ENCODE assay signal across 1 cellular context in genomic region chr6:33812669-33813068, GRCh38.
TF ChIP-seq lines count a peak whose summit lies in the region.

No MANE protein-coding gene starts in this region.

TF ChIP-seq in HepG2, 621 proteins besides CTCF, POLR2A, EP300 and RAD21 (continued from another document):
- TF ChIP-seq ARID5B (CRISPR knock-in tag; IDR thresholded peaks at IDR 0.05) = peak; percentile 58; the same call in 1 of the 2 replicates
- no peak for TF ChIP-seq JUND (CRISPR knock-in tag; IDR thresholded peaks at IDR 0.05)
- peak; percentile 87; the same call in 1 of the 2 replicates for TF ChIP-seq KDM5B (CRISPR knock-in tag; IDR thresholded peaks at IDR 0.05; ENCODE audit: borderline replicate concordance)
- TF ChIP-seq HOXA9 (CRISPR knock-in tag; IDR thresholded peaks at IDR 0.05; ENCODE audit: borderline replicate concordance) = no peak; the same call in 1 of the 2 replicates
- TF ChIP-seq ZBTB2 (CRISPR knock-in tag; IDR thresholded peaks at IDR 0.05; ENCODE audit: low read depth) = peak; percentile 52; the same call in 1 of the 2 replicates
- TF ChIP-seq ZNF7 (CRISPR knock-in tag; IDR thresholded peaks at IDR 0.05) = peak; percentile 56; the same call in 1 of the 2 replicates
- no peak for TF ChIP-seq RCOR2 (CRISPR knock-in tag; IDR thresholded peaks at IDR 0.05)
- no peak for TF ChIP-seq SETDB1 (CRISPR knock-in tag; IDR thresholded peaks at IDR 0.05; ENCODE audit: borderline replicate concordance)
- peak; percentile 61; the same call in 1 of the 2 replicates for TF ChIP-seq ZSCAN21 (CRISPR knock-in tag; IDR thresholded peaks at IDR 0.05; ENCODE audit: borderline replicate concordance)
- TF ChIP-seq ZBTB43 (CRISPR knock-in tag; conservative IDR thresholded peaks at IDR 0.05) = peak; percentile 86
- TF ChIP-seq ZNF556 (CRISPR knock-in tag; IDR thresholded peaks at IDR 0.05; ENCODE audit: borderline replicate concordance) = 0 out of 2 replicates have a peak, but pooled peaks have one; percentile 50
- TF ChIP-seq ZNF121 (CRISPR knock-in tag; IDR thresholded peaks at IDR 0.05) = no peak
- peak; percentile 38; the same call in 1 of the 2 replicates for TF ChIP-seq KDM3A (CRISPR knock-in tag; IDR thresholded peaks at IDR 0.05; ENCODE audit: low read depth)
- no peak for TF ChIP-seq CENPX (CRISPR knock-in tag; IDR thresholded peaks at IDR 0.05)
- peak; percentile 54; the same call in 1 of the 2 replicates for TF ChIP-seq FOXA3 (CRISPR knock-in tag; IDR thresholded peaks at IDR 0.05)
- TF ChIP-seq ZNF607 (CRISPR knock-in tag; IDR thresholded peaks at IDR 0.05; ENCODE audit: borderline replicate concordance) = peak; percentile 86
- TF ChIP-seq ZNF530 (CRISPR knock-in tag; IDR thresholded peaks at IDR 0.05; ENCODE audit: low read depth) = no peak
- TF ChIP-seq PREB (CRISPR knock-in tag; IDR thresholded peaks at IDR 0.05) = no peak
- TF ChIP-seq SOX6 (IDR thresholded peaks at IDR 0.05) = no peak
- no peak for TF ChIP-seq SOX6 (CRISPR knock-in tag; IDR thresholded peaks at IDR 0.05)
- TF ChIP-seq SIX4 (CRISPR knock-in tag; IDR thresholded peaks at IDR 0.05) = 0 out of 2 replicates have a peak, but pooled peaks have one; percentile 72
- no peak for TF ChIP-seq TAF1 (CRISPR knock-in tag; IDR thresholded peaks at IDR 0.05)
- no peak for TF ChIP-seq NONO (IDR thresholded peaks at IDR 0.05)
- TF ChIP-seq NONO (CRISPR knock-in tag; conservative IDR thresholded peaks at IDR 0.05) = no peak
- no peak for TF ChIP-seq ZBTB7A (CRISPR knock-in tag; IDR thresholded peaks at IDR 0.05)
- TF ChIP-seq SP4 (CRISPR knock-in tag; IDR thresholded peaks at IDR 0.05) = peak; percentile 52; the same call in 1 of the 2 replicates
- no peak for TF ChIP-seq SSRP1 (CRISPR knock-in tag; IDR thresholded peaks at IDR 0.05)
- TF ChIP-seq HNRNPH1 (optimal IDR thresholded peaks at IDR 0.05; ENCODE audit: low read depth, low read length) = no peak
- TF ChIP-seq ZSCAN12 (CRISPR knock-in tag; IDR thresholded peaks at IDR 0.05) = peak; percentile 88
- TF ChIP-seq ZNF224 (CRISPR knock-in tag; IDR thresholded peaks at IDR 0.05) = no peak
- TF ChIP-seq ZNF549 (CRISPR knock-in tag; IDR thresholded peaks at IDR 0.05) = no peak
- peak; percentile 94 for TF ChIP-seq HMGXB3 (CRISPR knock-in tag; IDR thresholded peaks at IDR 0.05; ENCODE audit: borderline replicate concordance)
- TF ChIP-seq ATF5 (CRISPR knock-in tag; IDR thresholded peaks at IDR 0.05; ENCODE audit: low read depth) = 0 out of 2 replicates have a peak, but pooled peaks have one; percentile 56
- peak; percentile 84 for TF ChIP-seq KDM2A (CRISPR knock-in tag; IDR thresholded peaks at IDR 0.05; ENCODE audit: borderline replicate concordance, low read depth)
- no peak for TF ChIP-seq PHB2 (IDR thresholded peaks at IDR 0.05; ENCODE audit: partially characterized antibody)
